In genomic region chr12:106642991-106643390, GRCh38 we compare ENCODE assay signal across 24 cellular contexts.
DNase-seq lines count a peak whose midpoint lies in the region; ATAC-seq and TF ChIP-seq lines count a peak whose summit lies in the region.
"Had no signal": no experiment of that assay in that cellular context is flagged by ENCODE, and none has a peak within 500 bp of the region (broad histone marks: within the 10 kb centered on the region; RNA-seq: fewer than 3 reads in every experiment).

No MANE protein-coding gene starts in this region.

- H3K27ac ChIP-seq in PC-3 (ENCODE audit: low read length): no peak overlapping the region
- peak overlapping the region; percentile 49 for H3K27ac ChIP-seq in endodermal cell (ENCODE audit: low read depth, low read length)
- H3K27ac ChIP-seq: adrenal gland, gastrocnemius medialis, left lung, thyroid gland had no signal

- no peak overlapping the region for H3K4me3 Mint-ChIP-seq in stimulated activated naive CD8-positive, alpha-beta T cell treated with anti-CD3 and anti-CD28 coated beads, Interleukin-15, Interleukin-2, amounts not matched to agents 100 ng/mL and 50 ng/mL, for 24 hours
- H3K4me3 Mint-ChIP-seq in stimulated activated naive CD8-positive, alpha-beta T cell treated with anti-CD3 and anti-CD28 coated beads, Interleukin-15, amount 100 ng/mL, for 72 hours: no peak overlapping the region
- H3K4me3 Mint-ChIP-seq in endodermal cell: no peak overlapping the region
- H3K4me3 Mint-ChIP-seq: activated CD8-positive, alpha-beta memory T cell treated with anti-CD3 and anti-CD28 coated beads, Interleukin-2, amount 10 ng/mL, durations not matched to agents 7 days and 5 days; activated naive CD4-positive, alpha-beta T cell treated with anti-CD3 and anti-CD28 coated beads for 36 hours; CD4-positive, alpha-beta T cell; effector memory CD8-positive, alpha-beta T cell; T-helper 1 cell treated with Interleukin-12 subunit alpha and Interleukin-12 subunit beta and Interleukin-4 antibody, amounts not matched to agents 30 μg/mL and 1 μg/mL, for 36 hours had no signal

- H3K4me2 ChIP-seq in PC-3 (ENCODE audit: low read length): no peak overlapping the region
- H3K4me2 ChIP-seq: SK-N-SH had no signal

- POLR2A ChIA-PET in PC-3 (lab: Charles Lee; ENCODE audit: unreplicated experiment): interaction anchor here (0.6 kb wide), 1 partner anchor 1875 kb away, joined by 4 read pairs; no protein-coding TSS in a partner anchor

- no peak overlapping the region for H2AFZ ChIP-seq in PC-3 (ENCODE audit: low read length)

- H3K4me3 ChIP-seq in PC-3 (ENCODE audit: low read length) (no peak overlapping the region), endodermal cell (ENCODE audit: low read length) (no peak overlapping the region)
- H3K4me3 ChIP-seq: adrenal gland, gastrocnemius medialis, left lung, thyroid gland had no signal

- no peaks in the 10 kb centered on the region for H3K79me2 ChIP-seq in PC-3 (ENCODE audit: low read length)

- DNase-seq in stimulated activated naive CD8-positive, alpha-beta T cell treated with anti-CD3 and anti-CD28 coated beads, Interleukin-15, amount 100 ng/mL, for 72 hours: no peak
- DNase-seq in PC-3: peak; percentile 30
- no peak for DNase-seq in endodermal cell
- DNase-seq in HUDEP-2 (lab: John Stamatoyannopoulos, UW; ENCODE audit: unreplicated experiment in 76 of 76): no peak
- no peak for DNase-seq in effector CD8-positive, alpha-beta T cell (lab: John Stamatoyannopoulos, UW)
- DNase-seq in erythroblast (lab: John Stamatoyannopoulos, UW): no peak
- DNase-seq: 8988T; activated CD4-positive, alpha-beta T cell treated with anti-CD3 and anti-CD28 coated beads, Interleukin-2, amount 50 U/mL, for 1 hour; activated CD8-positive, alpha-beta memory T cell treated with anti-CD3 and anti-CD28 coated beads, Interleukin-2, amount 10 ng/mL, durations not matched to agents 7 days and 5 days; activated naive CD4-positive, alpha-beta T cell treated with anti-CD3 and anti-CD28 coated beads for 36 hours; adrenal gland; CD4-positive, alpha-beta T cell; effector memory CD8-positive, alpha-beta T cell; gastrocnemius medialis; hippocampal formation; left lung; NCI-H2029 treated with DMSO at 0.1 percent for 48 hours; nucleus accumbens; SK-N-SH; stimulated activated naive CD4-positive, alpha-beta T cell treated with Interleukin-2 at 50 U/mL for 16 hours; thyroid gland had no signal

- BruUV-seq in PC-3 (replicated peaks; lab: Mats Ljungman, UMichigan): no TSS peak

- peak overlapping the region; percentile 37 for H3K27ac Mint-ChIP-seq in stimulated activated naive CD8-positive, alpha-beta T cell treated with anti-CD3 and anti-CD28 coated beads, Interleukin-15, Interleukin-2, amounts not matched to agents 100 ng/mL and 50 ng/mL, for 24 hours
- H3K27ac Mint-ChIP-seq in stimulated activated naive CD8-positive, alpha-beta T cell treated with anti-CD3 and anti-CD28 coated beads, Interleukin-15, amount 100 ng/mL, for 72 hours: no peak overlapping the region
- H3K27ac Mint-ChIP-seq in endodermal cell: no peak overlapping the region
- H3K27ac Mint-ChIP-seq: activated CD8-positive, alpha-beta memory T cell treated with anti-CD3 and anti-CD28 coated beads, Interleukin-2, amount 10 ng/mL, durations not matched to agents 7 days and 5 days; activated naive CD4-positive, alpha-beta T cell treated with anti-CD3 and anti-CD28 coated beads for 36 hours; CD4-positive, alpha-beta T cell; effector memory CD8-positive, alpha-beta T cell; T-helper 1 cell treated with Interleukin-12 subunit alpha and Interleukin-12 subunit beta and Interleukin-4 antibody, amounts not matched to agents 30 μg/mL and 1 μg/mL, for 36 hours had no signal

- H3K36me3 ChIP-seq in PC-3 (ENCODE audit: low read depth, low read length) (no peaks in the 10 kb centered on the region), endodermal cell (ENCODE audit: control insufficient read depth, insufficient read depth, low read length) (no peaks in the 10 kb centered on the region)
- H3K36me3 ChIP-seq: adrenal gland, gastrocnemius medialis, left lung, thyroid gland had no signal

- no peaks in the 10 kb centered on the region for H4K20me1 ChIP-seq in PC-3 (ENCODE audit: low read length)

- no peaks in the 10 kb centered on the region for H3K4me1 Mint-ChIP-seq in stimulated activated naive CD8-positive, alpha-beta T cell treated with anti-CD3 and anti-CD28 coated beads, Interleukin-15, Interleukin-2, amounts not matched to agents 100 ng/mL and 50 ng/mL, for 24 hours (ENCODE audit: low read depth)
- no peaks in the 10 kb centered on the region for H3K4me1 Mint-ChIP-seq in stimulated activated naive CD8-positive, alpha-beta T cell treated with anti-CD3 and anti-CD28 coated beads, Interleukin-15, amount 100 ng/mL, for 72 hours
- no peaks in the 10 kb centered on the region for H3K4me1 Mint-ChIP-seq in endodermal cell
- H3K4me1 Mint-ChIP-seq: activated CD8-positive, alpha-beta memory T cell treated with anti-CD3 and anti-CD28 coated beads, Interleukin-2, amount 10 ng/mL, durations not matched to agents 7 days and 5 days had no signal

- H3F3A ChIP-seq in PC-3 (ENCODE audit: low read length, unreplicated experiment): no peaks in the 10 kb centered on the region

- H3K9me3 ChIP-seq in PC-3 (ENCODE audit: low read length): no peaks in the 10 kb centered on the region
- no peaks in the 10 kb centered on the region for H3K9me3 ChIP-seq in endodermal cell (ENCODE audit: control insufficient read depth, low read length)
- H3K9me3 ChIP-seq: adrenal gland, gastrocnemius medialis, left lung, SK-N-SH, thyroid gland had no signal

- 76 to 77% methylated on average over 4 of the region's 5 CpGs for WGBS in endodermal cell (ENCODE audit: insufficient coverage in 1 of 2, insufficient read length in 1 of 2), 2 experiments

- H3K36me3 Mint-ChIP-seq in stimulated activated naive CD8-positive, alpha-beta T cell treated with anti-CD3 and anti-CD28 coated beads, Interleukin-15, Interleukin-2, amounts not matched to agents 100 ng/mL and 50 ng/mL, for 24 hours (ENCODE audit: low read depth): no peaks in the 10 kb centered on the region
- no peaks in the 10 kb centered on the region for H3K36me3 Mint-ChIP-seq in endodermal cell (ENCODE audit: low read depth)
- H3K36me3 Mint-ChIP-seq: activated CD8-positive, alpha-beta memory T cell treated with anti-CD3 and anti-CD28 coated beads, Interleukin-2, amount 10 ng/mL, durations not matched to agents 7 days and 5 days had no signal

- CTCF ChIA-PET in PC-3 (lab: Charles Lee): no interaction called here

- TF ChIP-seq CTCF in PC-3 (conservative IDR thresholded peaks at IDR 0.05; ENCODE audit: low read depth, low read length) (no peak), endodermal cell (conservative IDR thresholded peaks at IDR 0.05) (no peak)

- TF ChIP-seq POLR2A in erythroblast (IDR thresholded peaks at IDR 0.05; ENCODE audit: low read length): no peak

- 0 out of 2 replicates have a peak, but pooled peaks cover 5% of the 10 kb centered on the region for H3K27me3 ChIP-seq in PC-3 (ENCODE audit: low read length)
- no peaks in the 10 kb centered on the region for H3K27me3 ChIP-seq in endodermal cell (ENCODE audit: control insufficient read depth, insufficient read depth, low read length, poor library complexity, severe bottlenecking)
- H3K27me3 ChIP-seq: gastrocnemius medialis, left lung, thyroid gland had no signal

- no peaks in the 10 kb centered on the region for H3K9me2 ChIP-seq in PC-3 (replicated peaks; ENCODE audit: low read length)
- H3K9me2 ChIP-seq: SK-N-SH had no signal

- H3K4me1 ChIP-seq in PC-3 (ENCODE audit: insufficient read depth, low read length) (peaks cover 6% of the 10 kb centered on the region; the same call in 1 of the 2 replicates), endodermal cell (ENCODE audit: control insufficient read depth, insufficient read depth, low read length) (no peaks in the 10 kb centered on the region)
- H3K4me1 ChIP-seq: adrenal gland, left lung, thyroid gland had no signal

- peaks cover 3% of the 10 kb centered on the region for H3K27me3 Mint-ChIP-seq in stimulated activated naive CD8-positive, alpha-beta T cell treated with anti-CD3 and anti-CD28 coated beads, Interleukin-15, Interleukin-2, amounts not matched to agents 100 ng/mL and 50 ng/mL, for 24 hours
- peaks cover 10% of the 10 kb centered on the region for H3K27me3 Mint-ChIP-seq in stimulated activated naive CD8-positive, alpha-beta T cell treated with anti-CD3 and anti-CD28 coated beads, Interleukin-15, amount 100 ng/mL, for 72 hours
- peaks cover 7% of the 10 kb centered on the region for H3K27me3 Mint-ChIP-seq in endodermal cell (ENCODE audit: insufficient read depth)

- H3K9me3 Mint-ChIP-seq in stimulated activated naive CD8-positive, alpha-beta T cell treated with anti-CD3 and anti-CD28 coated beads, Interleukin-15, Interleukin-2, amounts not matched to agents 100 ng/mL and 50 ng/mL, for 24 hours: no peaks in the 10 kb centered on the region
- no peaks in the 10 kb centered on the region for H3K9me3 Mint-ChIP-seq in stimulated activated naive CD8-positive, alpha-beta T cell treated with anti-CD3 and anti-CD28 coated beads, Interleukin-15, amount 100 ng/mL, for 72 hours
- H3K9me3 Mint-ChIP-seq in endodermal cell: no peaks in the 10 kb centered on the region
- H3K9me3 Mint-ChIP-seq: activated naive CD4-positive, alpha-beta T cell treated with anti-CD3 and anti-CD28 coated beads for 36 hours; CD4-positive, alpha-beta T cell; effector memory CD8-positive, alpha-beta T cell; T-helper 1 cell treated with Interleukin-12 subunit alpha and Interleukin-12 subunit beta and Interleukin-4 antibody, amounts not matched to agents 30 μg/mL and 1 μg/mL, for 36 hours had no signal

- H3K9ac ChIP-seq in PC-3 (ENCODE audit: low read length) (no peak overlapping the region), endodermal cell (ENCODE audit: extremely low read depth, low read length, poor library complexity, severe bottlenecking) (no peak overlapping the region)
- H3K9ac ChIP-seq: SK-N-SH had no signal

- intact Hi-C loops in PC-3 (cut with micrococcal nuclease): no loop called here

- no peak for ATAC-seq in stimulated activated naive CD8-positive, alpha-beta T cell treated with anti-CD3 and anti-CD28 coated beads, Interleukin-15, amount 100 ng/mL, for 72 hours
- ATAC-seq in PC-3 (0 out of 2 replicates have a peak, but pooled peaks have one; percentile 14), HG03095 (IDR thresholded peaks at IDR 0.05; ENCODE audit: unreplicated experiment) (no peak)
- ATAC-seq: activated CD8-positive, alpha-beta memory T cell treated with anti-CD3 and anti-CD28 coated beads, Interleukin-2, amount 10 ng/mL, durations not matched to agents 7 days and 5 days; effector memory CD8-positive, alpha-beta T cell; gastrocnemius medialis; left lung had no signal
